17 cellular contexts compared by ENCODE assay signal in genomic region chr4:54041916-54042315, GRCh38. TPM values are rescaled to one million over a fixed set of nuclear protein-coding genes. Genes with fewer than 3 reads are reported as not detected.
DNase-seq lines count a peak whose midpoint lies in the region; ATAC-seq and TF ChIP-seq lines count a peak whose summit lies in the region.
"Had no signal": no experiment of that assay in that cellular context is flagged by ENCODE, and none has a peak within 500 bp of the region (broad histone marks: within the 10 kb centered on the region; RNA-seq: fewer than 3 reads in every experiment).

No MANE protein-coding gene starts in this region.

- no peaks in the 10 kb centered on the region for H3K27me3 Mint-ChIP-seq in natural killer cell (ENCODE audit: low read depth in 2 of 2)
- H3K27me3 Mint-ChIP-seq in natural killer cell treated with Interleukin-12 subunit alpha and Interleukin-12 subunit beta and Interleukin-15 and Interleukin-18, amount 100 ng/mL, for 72 hours = no peaks in the 10 kb centered on the region
- H3K27me3 Mint-ChIP-seq in effector memory CD8-positive, alpha-beta T cell = no peaks in the 10 kb centered on the region
- H3K27me3 Mint-ChIP-seq: B cell had no signal

- peak overlapping the region; percentile 58 to 77 for H3K27ac Mint-ChIP-seq in natural killer cell
- peak overlapping the region in 1 of 2 donors; percentile 3 for H3K27ac Mint-ChIP-seq in natural killer cell treated with Interleukin-12 subunit alpha and Interleukin-12 subunit beta and Interleukin-15 and Interleukin-18, amount 100 ng/mL, for 72 hours
- peak overlapping the region; percentile 8 to 32 for H3K27ac Mint-ChIP-seq in effector memory CD8-positive, alpha-beta T cell
- H3K27ac Mint-ChIP-seq: B cell; CD8-positive, alpha-beta T cell; HFFc6 had no signal

- no peak overlapping the region for H3K4me3 Mint-ChIP-seq in natural killer cell
- H3K4me3 Mint-ChIP-seq in natural killer cell treated with Interleukin-12 subunit alpha and Interleukin-12 subunit beta and Interleukin-15 and Interleukin-18, amount 100 ng/mL, for 72 hours = no peak overlapping the region
- peak overlapping the region in 1 of 2 donors; percentile 54 for H3K4me3 Mint-ChIP-seq in effector memory CD8-positive, alpha-beta T cell
- H3K4me3 Mint-ChIP-seq: B cell, HFFc6 had no signal

- H3K9me2 ChIP-seq in Karpas-422 (replicated peaks; ENCODE audit: insufficient read depth, low read length) = 0 out of 2 replicates have a peak, but pooled peaks cover 3% of the 10 kb centered on the region

- no peaks in the 10 kb centered on the region for H3K27me3 ChIP-seq in Karpas-422 (ENCODE audit: low read length)

- no peaks in the 10 kb centered on the region for H4K20me1 ChIP-seq in Karpas-422 (ENCODE audit: insufficient read depth, low read depth, low read length)

- H3K9ac ChIP-seq in Karpas-422 (ENCODE audit: low read length) = no peak overlapping the region

- intact Hi-C loops in natural killer cell (cut with micrococcal nuclease) = no loop called here

- H3K9me3 ChIP-seq in Karpas-422 (ENCODE audit: low read length) = no peaks in the 10 kb centered on the region

- no peak for TF ChIP-seq CTCF in natural killer cell (IDR thresholded peaks at IDR 0.05)

- H3K9me3 Mint-ChIP-seq in natural killer cell = peaks cover 0 to 2% of the 10 kb centered on the region in 2 donors
- H3K9me3 Mint-ChIP-seq in natural killer cell treated with Interleukin-12 subunit alpha and Interleukin-12 subunit beta and Interleukin-15 and Interleukin-18, amount 100 ng/mL, for 72 hours = peaks cover 3% of the 10 kb centered on the region
- no peaks in the 10 kb centered on the region for H3K9me3 Mint-ChIP-seq in effector memory CD8-positive, alpha-beta T cell
- H3K9me3 Mint-ChIP-seq: HFFc6 had no signal

- no peak overlapping the region for H3K4me2 ChIP-seq in Karpas-422 (ENCODE audit: low read depth, low read length, poor library complexity, severe bottlenecking)

- DNase-seq in natural killer cell (no peak), Karpas-422 (no peak), NCI-H748 (lab: John Stamatoyannopoulos, UW; ENCODE audit: unreplicated experiment) (no peak), NCI-H2171 (lab: John Stamatoyannopoulos, UW) (no peak)
- DNase-seq in natural killer cell treated with Interleukin-12 subunit alpha and Interleukin-12 subunit beta and Interleukin-15 and Interleukin-18, amount 100 ng/mL, for 72 hours (ENCODE audit: low spot score) = no peak
- DNase-seq in effector memory CD8-positive, alpha-beta T cell = no peak
- DNase-seq: C1 segment of cervical spinal cord; CD8-positive, alpha-beta T cell; COR-L47; DMS53; GF-D8; HCEC 1CT; HFFc6 had no signal

- peak in 2 of 3 donors; percentile 60 to 62 for ATAC-seq in natural killer cell
- no peak for ATAC-seq in natural killer cell treated with Interleukin-12 subunit alpha and Interleukin-12 subunit beta and Interleukin-15 and Interleukin-18, amount 100 ng/mL, for 72 hours
- ATAC-seq in effector memory CD8-positive, alpha-beta T cell (replicated peaks) = no peak
- ATAC-seq in HG03342 (IDR thresholded peaks at IDR 0.05; ENCODE audit: unreplicated experiment) = no peak

- no peak overlapping the region for H2AFZ ChIP-seq in Karpas-422 (ENCODE audit: low read length)

- peaks cover under 1% of the 10 kb centered on the region for H3K36me3 Mint-ChIP-seq in natural killer cell
- H3K36me3 Mint-ChIP-seq in natural killer cell treated with Interleukin-12 subunit alpha and Interleukin-12 subunit beta and Interleukin-15 and Interleukin-18, amount 100 ng/mL, for 72 hours = peaks cover 16% of the 10 kb centered on the region
- H3K36me3 Mint-ChIP-seq in effector memory CD8-positive, alpha-beta T cell (ENCODE audit: insufficient read depth) = peaks cover 62% of the 10 kb centered on the region

- peaks cover 48% of the 10 kb centered on the region for H3K36me3 ChIP-seq in Karpas-422 (ENCODE audit: insufficient read depth, low read length)

- no peak overlapping the region for H3K4me3 ChIP-seq in Karpas-422 (ENCODE audit: low read length)

- peaks cover 34 to 45% of the 10 kb centered on the region in 2 donors for H3K4me1 Mint-ChIP-seq in natural killer cell
- peaks cover 26 to 27% of the 10 kb centered on the region in 2 donors for H3K4me1 Mint-ChIP-seq in natural killer cell treated with Interleukin-12 subunit alpha and Interleukin-12 subunit beta and Interleukin-15 and Interleukin-18, amount 100 ng/mL, for 72 hours (ENCODE audit: low read depth in 2 of 2)
- peaks cover 16 to 43% of the 10 kb centered on the region in 2 donors for H3K4me1 Mint-ChIP-seq in effector memory CD8-positive, alpha-beta T cell (ENCODE audit: low read depth in 2 of 2)

- peaks cover 63% of the 10 kb centered on the region for H3K79me2 ChIP-seq in Karpas-422 (ENCODE audit: low read length)

- H3K27ac ChIP-seq in Karpas-422 (ENCODE audit: low read length) = peak overlapping the region; percentile 28; the same call in 1 of the 2 replicates
- H3K27ac ChIP-seq: HL-60 had no signal

- peaks cover 20% of the 10 kb centered on the region for H3K4me1 ChIP-seq in Karpas-422 (ENCODE audit: low read length)

RNA-seq across cellular contexts. Expression of gene CHIC2, which starts 22.5 kb away (rescaled TPM):
- 10 to 100 TPM; 62.0 to 85.0 (median 79.7) TPM for total RNA-seq in natural killer cell
- total RNA-seq in natural killer cell treated with Interleukin-12 subunit alpha and Interleukin-12 subunit beta and Interleukin-15 and Interleukin-18, amount 100 ng/mL, for 72 hours = 10 to 100 TPM; 15.2 to 31.3 TPM
- 103 and 116 TPM in 2 replicates for total RNA-seq in Karpas-422 (2014; rRNA removed; shearing (Covaris generic); ENCODE audit: low replicate concordance)

RNA-seq across cellular contexts. Expression of gene GSX2, which starts 58.0 kb away (rescaled TPM):
- not detected for total RNA-seq in natural killer cell
- not detected for total RNA-seq in natural killer cell treated with Interleukin-12 subunit alpha and Interleukin-12 subunit beta and Interleukin-15 and Interleukin-18, amount 100 ng/mL, for 72 hours
- total RNA-seq in Karpas-422 (2014; rRNA removed; shearing (Covaris generic); ENCODE audit: low replicate concordance) = 9.5 and 23.9 TPM in 2 replicates
- total RNA-seq: CD8-positive, alpha-beta T cell; H4; HFFc6 had no signal

Comparison
In these comparisons a context has a peak if more than half of its experiments do, and no peak if none do; other contexts are left out.
1. ATAC-seq: peak in natural killer cell (2 of 3); none in natural killer cell treated with Interleukin-12 subunit alpha and Interleukin-12 subunit beta and Interleukin-15 and Interleukin-18, amount 100 ng/mL, for 72 hours (0 of 2), effector memory CD8-positive, alpha-beta T cell (single experiment) and HG03342 (single experiment).
2. RNA of gene GSX2, which starts 58.0 kb away (total RNA-seq): 9.5 to 23.9 TPM in Karpas-422; not detected in natural killer cell and not detected in natural killer cell treated with Interleukin-12 subunit alpha and Interleukin-12 subunit beta and Interleukin-15 and Interleukin-18, amount 100 ng/mL, for 72 hours; every median in the first group is over 10 times any median in the second.